In genomic region chr9:35905912-35906679, GRCh38 we compare ENCODE assay signal across 8 cellular contexts. TPM values are rescaled to one million over a fixed set of nuclear protein-coding genes. Genes with fewer than 3 reads are reported as not detected.
DNase-seq lines count a peak whose midpoint lies in the region; ATAC-seq, FAIRE-seq and TF ChIP-seq lines count a peak whose summit lies in the region.

HRCT1 (plus strand) TSS chr9:35906202; CDS start chr9:35906288, 86 bp downstream.

- no peaks in the 10 kb centered on the region for H3K36me3 Mint-ChIP-seq in CD4-positive, CD25-positive, alpha-beta regulatory T cell

- no peaks in the 10 kb centered on the region for H3K9me3 ChIP-seq in CD4-positive, CD25-positive, alpha-beta regulatory T cell (ENCODE audit: control insufficient read depth in 2 of 2, low read length in 2 of 2)

- TF ChIP-seq CTCF in coronary artery (IDR thresholded peaks at IDR 0.05), result no peak

- no peak within 1 kb of the TSS for H3K27ac ChIP-seq in CD4-positive, CD25-positive, alpha-beta regulatory T cell (ENCODE audit: insufficient read depth, low read length, poor library complexity, severe bottlenecking)
- H3K27ac ChIP-seq in coronary artery, result peak within 1 kb of the TSS; percentile 95 to 99

- H3K27me3 ChIP-seq in CD4-positive, CD25-positive, alpha-beta regulatory T cell (ENCODE audit: control insufficient read depth, insufficient read depth, low read length), result peaks cover 7% of the 10 kb centered on the region

- peaks cover 52% of the 10 kb centered on the region for H3K4me1 ChIP-seq in CD4-positive, CD25-positive, alpha-beta regulatory T cell (ENCODE audit: control insufficient read depth, insufficient read depth, low read length, poor library complexity, severe bottlenecking)

- no peaks in the 10 kb centered on the region for H3K36me3 ChIP-seq in CD4-positive, CD25-positive, alpha-beta regulatory T cell (ENCODE audit: control insufficient read depth, insufficient read depth, low read length)

- peak within 1 kb of the TSS; percentile 48 to 86 (median 62) for H3K27ac Mint-ChIP-seq in CD4-positive, CD25-positive, alpha-beta regulatory T cell

- DNase-seq in CD4-positive, CD25-positive, alpha-beta regulatory T cell, result no peak
- peak; percentile 89 for DNase-seq in NCI-H226
- peak; percentile 94 for DNase-seq in coronary artery (ENCODE audit: low spot score)
- peak; percentile 61 for DNase-seq in medulla oblongata (ENCODE audit: extremely low spot score)
- DNase-seq in urothelium cell line (ENCODE audit: low spot score), result peak; percentile 90
- no peak for DNase-seq in NOMO-1 treated with DMSO at 0.1 percent for 48 hours (lab: John Stamatoyannopoulos, UW; ENCODE audit: unreplicated experiment)
- no peak for DNase-seq in cortex of kidney (lab: John Stamatoyannopoulos, UW)

- no peak for ATAC-seq in CD4-positive, CD25-positive, alpha-beta regulatory T cell (ENCODE audit: low read depth in 2 of 2)
- ATAC-seq in HG02840 (IDR thresholded peaks at IDR 0.05; ENCODE audit: low FRiP score, unreplicated experiment), result no peak

- peak; percentile 92 for FAIRE-seq in urothelium cell line (lab: Jason Lieb, UNC)

- H3K27me3 Mint-ChIP-seq in CD4-positive, CD25-positive, alpha-beta regulatory T cell, result peaks cover 17% of the 10 kb centered on the region

- H3K4me3 ChIP-seq in CD4-positive, CD25-positive, alpha-beta regulatory T cell (ENCODE audit: low read depth, low read length), result no peak within 1 kb of the TSS
- H3K4me3 ChIP-seq in coronary artery, result peak within 1 kb of the TSS; percentile 73

- peaks cover 18 to 65% (median 27%) of the 10 kb centered on the region in 4 donors for H3K4me1 Mint-ChIP-seq in CD4-positive, CD25-positive, alpha-beta regulatory T cell

- H3K4me3 Mint-ChIP-seq in CD4-positive, CD25-positive, alpha-beta regulatory T cell, result peak within 1 kb of the TSS in 1 of 4 donors; percentile 64

- H3K9me3 Mint-ChIP-seq in CD4-positive, CD25-positive, alpha-beta regulatory T cell, result no peaks in the 10 kb centered on the region

RNA-seq across cellular contexts. Expression of gene HRCT1, which starts in this region (rescaled TPM):
- not detected for total RNA-seq in CD4-positive, CD25-positive, alpha-beta regulatory T cell
- not detected for polyA plus RNA-seq in CD4-positive, CD25-positive, alpha-beta regulatory T cell

Comparison
In these comparisons a context has a peak if more than half of its experiments do, and no peak if none do; other contexts are left out.
1. DNase-seq: peak in NCI-H226 (single experiment), coronary artery (single experiment), medulla oblongata (single experiment) and urothelium cell line (single experiment); none in CD4-positive, CD25-positive, alpha-beta regulatory T cell (0 of 3), NOMO-1 treated with DMSO at 0.1 percent for 48 hours (single experiment) and cortex of kidney (single experiment).